In the genomic region with DNA sequence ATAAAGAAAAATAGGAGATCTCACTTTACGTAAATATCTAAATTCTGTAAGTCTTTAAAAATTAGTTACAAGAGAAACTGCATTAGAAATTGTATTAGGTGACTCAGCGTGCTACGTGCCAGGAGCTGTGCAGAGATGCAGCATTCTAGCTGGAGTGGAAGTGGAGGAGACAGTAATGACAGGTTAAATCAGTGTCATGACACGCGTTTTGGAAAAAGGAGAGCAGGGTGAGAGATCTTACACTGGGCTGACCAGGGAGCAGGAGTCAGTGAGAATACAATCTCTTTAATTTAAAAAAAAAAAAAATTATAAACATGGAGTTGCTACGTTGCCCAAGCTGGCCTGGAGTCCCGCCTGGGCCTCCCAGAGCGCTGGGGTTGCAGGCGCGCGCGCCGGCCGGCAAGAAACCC, we compare ENCODE assay signal across 8 cellular contexts. TPM values are rescaled to one million over a fixed set of nuclear protein-coding genes. Genes with fewer than 3 reads are reported as not detected.
DNase-seq lines count a peak whose midpoint lies in the region; ATAC-seq and TF ChIP-seq lines count a peak whose summit lies in the region.

No MANE protein-coding gene starts in this region.

- no peaks in the 10 kb centered on the region for H3K27me3 ChIP-seq in upper lobe of left lung

- peak; percentile 20 for ATAC-seq in HG02885 (IDR thresholded peaks at IDR 0.05; ENCODE audit: poor library complexity, unreplicated experiment)
- ATAC-seq in upper lobe of left lung (ENCODE audit: low FRiP score in 2 of 2): peak in 1 of 2 donors; percentile 4

- no peak for TF ChIP-seq EP300 in upper lobe of left lung (IDR thresholded peaks at IDR 0.05)

- TF ChIP-seq POLR2A in lower leg skin (IDR thresholded peaks at IDR 0.05) (no peak), upper lobe of left lung (IDR thresholded peaks at IDR 0.05) (no peak)

- 3% methylated on average over 14 of the region's 14 CpGs for WGBS in lower leg skin, 2 donors
- WGBS in upper lobe of left lung, 2 donors: 3 to 4% methylated on average over 14 of the region's 14 CpGs

- peak overlapping the region; percentile 81 to 87 (median 86) for H3K27ac ChIP-seq in upper lobe of left lung

- no peak for DNase-seq in AG09309 (ENCODE audit: low read depth)
- peak; percentile 72 for DNase-seq in NCI-H69 (lab: John Stamatoyannopoulos, UW)
- DNase-seq in cardiac fibroblast (ENCODE audit: low read depth in 2 of 2): peak; percentile 70
- no peak for DNase-seq in lower leg skin (ENCODE audit: low spot score in 2 of 2)
- DNase-seq in upper lobe of left lung: no peak
- DNase-seq in NCI-H1930 (lab: John Stamatoyannopoulos, UW): no peak

- intact Hi-C loops in lower leg skin (cut with DNase I; ENCODE audit: low total_unique reads): no loop called here

- H3K36me3 ChIP-seq in upper lobe of left lung: peaks cover 0 to 19% (median 11%) of the 10 kb centered on the region in 4 donors

- H3K4me3 ChIP-seq in AG09309 (ENCODE audit: control insufficient read depth, low read depth, low read length): peak overlapping the region; percentile 67
- peak overlapping the region; percentile 89 for H3K4me3 ChIP-seq in GM12875 (ENCODE audit: low read depth, low read length)
- H3K4me3 ChIP-seq in cardiac fibroblast (replicated peaks in 1 of 2; ENCODE audit: low read depth in 2 of 2, low read length in 2 of 2): peak overlapping the region; percentile 61 to 82
- peak overlapping the region; percentile 61 for H3K4me3 ChIP-seq in lower leg skin (ENCODE audit: low read depth, poor library complexity, severe bottlenecking)
- H3K4me3 ChIP-seq in upper lobe of left lung: peak overlapping the region; percentile 77 to 98 (median 88)

- H3K4me1 ChIP-seq in upper lobe of left lung: peaks cover 14 to 22% (median 16%) of the 10 kb centered on the region in 4 donors

- TF ChIP-seq CTCF in AG09309 (IDR thresholded peaks at IDR 0.05; ENCODE audit: control insufficient read depth, insufficient read depth, low read depth, low read length, missing control alignments) (no peak), GM12875 (IDR thresholded peaks at IDR 0.05; ENCODE audit: borderline replicate concordance, insufficient read depth, low read depth, low read length) (no peak), cardiac fibroblast (IDR thresholded peaks at IDR 0.05; ENCODE audit: low read depth, low read length) (no peak), lower leg skin (IDR thresholded peaks at IDR 0.05) (no peak), upper lobe of left lung (IDR thresholded peaks at IDR 0.05) (no peak)

- no peaks in the 10 kb centered on the region for H3K9me3 ChIP-seq in upper lobe of left lung

RNA-seq across cellular contexts. Expression of a gene that starts 0.6 kb away (rescaled TPM):
- total RNA-seq in lower leg skin (10 to 100 TPM; 11.0 to 21.8 (median 13.6) TPM), upper lobe of left lung (10 to 100 TPM in 5 of 6 donors, 1 to 10 TPM in 1; 7.1 to 24.5 (median 17.7) TPM)

RNA-seq across cellular contexts. Expression of a gene that starts 58.6 kb away (rescaled TPM):
- total RNA-seq in lower leg skin (100 to 1,000 TPM in 1 of 4 donors, 10 to 100 TPM in 3; 81.0 to 108 (median 94.6) TPM), upper lobe of left lung (100 to 1,000 TPM; 100 to 171 (median 136) TPM)

Comparison
In these comparisons a context has a peak if more than half of its experiments do, and no peak if none do; other contexts are left out.
1. DNase-seq: peak in NCI-H69 (single experiment) and cardiac fibroblast (2 of 2); none in AG09309 (single experiment), lower leg skin (0 of 2), upper lobe of left lung (0 of 2) and NCI-H1930 (0 of 2).
2. Peak in every context shown above with its lines, with median percentiles within 50 percentile points of each other: H3K4me3 ChIP-seq.